16 cellular contexts compared by ENCODE assay signal in the genomic region with DNA sequence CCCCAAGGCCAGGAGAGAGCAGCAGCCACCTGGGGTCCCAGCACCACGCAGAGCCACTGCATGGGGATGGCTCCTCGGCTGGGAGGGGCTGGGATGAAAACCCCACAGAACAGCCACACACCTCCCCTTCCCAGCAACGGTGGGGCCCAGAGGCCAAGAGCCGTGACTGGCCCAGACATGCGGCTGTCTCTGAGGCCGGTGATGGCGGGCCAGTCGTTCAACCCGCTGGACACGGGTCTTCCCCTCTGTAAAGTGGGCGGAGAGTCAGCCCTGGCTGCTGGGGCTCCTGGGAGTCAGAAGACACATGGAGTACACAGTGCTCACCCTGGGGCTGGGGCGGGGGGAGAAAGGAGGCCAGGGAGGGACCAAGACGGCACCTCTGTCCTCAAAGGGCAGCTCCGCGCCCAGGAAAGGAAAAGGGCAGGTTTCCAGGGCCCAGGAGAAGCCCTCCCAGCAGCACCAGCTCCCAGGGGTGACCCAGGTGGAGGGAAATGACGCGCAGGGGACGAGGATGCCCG. TPM values are rescaled to one million over a fixed set of nuclear protein-coding genes. Genes with fewer than 3 reads are reported as not detected.
DNase-seq lines count a peak whose midpoint lies in the region; ATAC-seq and TF ChIP-seq lines count a peak whose summit lies in the region.
"Had no signal": no experiment of that assay in that cellular context is flagged by ENCODE, and none has a peak within 500 bp of the region (broad histone marks: within the 10 kb centered on the region; RNA-seq: fewer than 3 reads in every experiment).

No MANE protein-coding gene starts in this region.

- H3K4me1 Mint-ChIP-seq in activated CD8-positive, alpha-beta T cell treated with anti-CD3 and anti-CD28 coated beads for 36 hours (ENCODE audit: low read depth), result peaks cover 5% of the 10 kb centered on the region
- H3K4me1 Mint-ChIP-seq in activated T-helper 1 cell treated with anti-CD3 and anti-CD28 coated beads, Interleukin-12 subunit alpha, Interleukin-12 subunit beta, Interleukin-2, Interleukin-4 antibody, amounts not matched to agents 30 ng/mL and 10 ng/mL and 1 ng/mL, durations not matched to agents 14 hours and 24 hours and 36 hours (ENCODE audit: low read depth), result no peaks in the 10 kb centered on the region
- H3K4me1 Mint-ChIP-seq: neural crest cell had no signal

- H3K4me3 ChIP-seq in Karpas-422 (ENCODE audit: low read length) (no peak overlapping the region), trophoblast cell (ENCODE audit: low read depth, low read length) (peak overlapping the region; percentile 3)
- H3K4me3 ChIP-seq: adrenal gland, esophagus muscularis mucosa, hepatocyte, left ventricle myocardium inferior, stomach had no signal

- CTCF ChIA-PET in activated CD8-positive, alpha-beta T cell treated with anti-CD3 and anti-CD28 coated beads for 36 hours (lab: Charles Lee), result no interaction called here

- H3K14ac ChIP-seq in trophoblast cell (ENCODE audit: low read length), result no peak overlapping the region

- H3K27ac ChIP-seq in Karpas-422 (ENCODE audit: low read length), result no peak overlapping the region
- H3K27ac ChIP-seq in trophoblast cell (ENCODE audit: low read depth, low read length), result no peak overlapping the region
- H3K27ac ChIP-seq: adrenal gland, esophagus muscularis mucosa, hepatocyte, left ventricle myocardium inferior, stomach had no signal

- no peaks in the 10 kb centered on the region for H3K27me3 ChIP-seq in Karpas-422 (ENCODE audit: low read length)
- no peaks in the 10 kb centered on the region for H3K27me3 ChIP-seq in trophoblast cell (ENCODE audit: insufficient read depth, low read length)
- H3K27me3 ChIP-seq: adrenal gland, hepatocyte had no signal

- DNase-seq in activated naive CD4-positive, alpha-beta T cell treated with anti-CD3 and anti-CD28 coated beads, Interleukin-2, amount 50 U/mL, for 72 hours (ENCODE audit: low spot score in 2 of 2), result no peak
- DNase-seq in activated naive CD4-positive, alpha-beta T cell (lab: John Stamatoyannopoulos, UW), result no peak
- DNase-seq in Karpas-422 (no peak), trophoblast cell (peak in 1 of 2 donors; percentile 6), NCI-H187 (lab: John Stamatoyannopoulos, UW) (no peak)
- peak; percentile 30 for DNase-seq in activated CD8-positive, alpha-beta T cell treated with anti-CD3 and anti-CD28 coated beads for 36 hours
- no peak for DNase-seq in activated effector memory CD4-positive, alpha-beta T cell treated with Interleukin-2 at 50 U/mL for 16 hours
- DNase-seq in activated T-helper 1 cell treated with anti-CD3 and anti-CD28 coated beads, Interleukin-12 subunit alpha, Interleukin-12 subunit beta, Interleukin-2, Interleukin-4 antibody, amounts not matched to agents 30 ng/mL and 10 ng/mL and 1 ng/mL, durations not matched to agents 14 hours and 24 hours and 36 hours (ENCODE audit: low spot score), result no peak
- DNase-seq: adrenal gland, left ventricle myocardium inferior, NCI-H446 treated with DMSO at 0.1 percent for 48 hours, stomach, T-helper 9 cell had no signal

- no peak overlapping the region for H2AK5ac ChIP-seq in trophoblast cell (ENCODE audit: low read length)

- no CpG with 5 or more reads among the region's 19 CpGs for WGBS in trophoblast cell (ENCODE audit: extremely low coverage, insufficient coverage, insufficient read length)

- H3K4me1 ChIP-seq in Karpas-422 (ENCODE audit: low read length) (peaks cover 45% of the 10 kb centered on the region), trophoblast cell (ENCODE audit: control insufficient read depth in 1 of 2, insufficient read depth in 2 of 2, low read length in 2 of 2) (no peaks in the 10 kb centered on the region)
- H3K4me1 ChIP-seq: adrenal gland, esophagus muscularis mucosa, left ventricle myocardium inferior had no signal

- no peaks in the 10 kb centered on the region for H3K9me3 ChIP-seq in Karpas-422 (ENCODE audit: low read length)
- peaks cover 9% of the 10 kb centered on the region for H3K9me3 ChIP-seq in trophoblast cell (ENCODE audit: insufficient read depth, low read depth, low read length)
- H3K9me3 ChIP-seq: adrenal gland, esophagus muscularis mucosa, left ventricle myocardium inferior, stomach had no signal

- no peaks in the 10 kb centered on the region for H3K36me3 Mint-ChIP-seq in activated naive CD4-positive, alpha-beta T cell treated with anti-CD3 and anti-CD28 coated beads, Interleukin-2, amount 50 U/mL, for 72 hours
- no peaks in the 10 kb centered on the region for H3K36me3 Mint-ChIP-seq in activated CD8-positive, alpha-beta T cell treated with anti-CD3 and anti-CD28 coated beads for 36 hours (ENCODE audit: low read depth)
- H3K36me3 Mint-ChIP-seq in activated T-helper 1 cell treated with anti-CD3 and anti-CD28 coated beads, Interleukin-12 subunit alpha, Interleukin-12 subunit beta, Interleukin-2, Interleukin-4 antibody, amounts not matched to agents 30 ng/mL and 10 ng/mL and 1 ng/mL, durations not matched to agents 14 hours and 24 hours and 36 hours (ENCODE audit: low read depth), result no peaks in the 10 kb centered on the region

- no peak overlapping the region for H4K8ac ChIP-seq in trophoblast cell (ENCODE audit: low read depth, low read length)

- no peak for TF ChIP-seq CTCF in activated CD8-positive, alpha-beta T cell treated with anti-CD3 and anti-CD28 coated beads for 36 hours (IDR thresholded peaks at IDR 0.05)

- H3K9ac ChIP-seq in Karpas-422 (ENCODE audit: low read length), result peak overlapping the region; percentile 4; the same call in 1 of the 2 replicates
- H3K9ac ChIP-seq in trophoblast cell (ENCODE audit: low read length), result no peak overlapping the region

- H3K27ac Mint-ChIP-seq in activated naive CD4-positive, alpha-beta T cell treated with anti-CD3 and anti-CD28 coated beads, Interleukin-2, amount 50 U/mL, for 72 hours, result no peak overlapping the region
- H3K27ac Mint-ChIP-seq in activated CD8-positive, alpha-beta T cell treated with anti-CD3 and anti-CD28 coated beads for 36 hours, result no peak overlapping the region
- H3K27ac Mint-ChIP-seq in activated T-helper 1 cell treated with anti-CD3 and anti-CD28 coated beads, Interleukin-12 subunit alpha, Interleukin-12 subunit beta, Interleukin-2, Interleukin-4 antibody, amounts not matched to agents 30 ng/mL and 10 ng/mL and 1 ng/mL, durations not matched to agents 14 hours and 24 hours and 36 hours, result no peak overlapping the region

- no peaks in the 10 kb centered on the region for H3K9me3 Mint-ChIP-seq in activated naive CD4-positive, alpha-beta T cell treated with anti-CD3 and anti-CD28 coated beads, Interleukin-2, amount 50 U/mL, for 72 hours
- no peaks in the 10 kb centered on the region for H3K9me3 Mint-ChIP-seq in activated CD8-positive, alpha-beta T cell treated with anti-CD3 and anti-CD28 coated beads for 36 hours
- no peaks in the 10 kb centered on the region for H3K9me3 Mint-ChIP-seq in activated T-helper 1 cell treated with anti-CD3 and anti-CD28 coated beads, Interleukin-12 subunit alpha, Interleukin-12 subunit beta, Interleukin-2, Interleukin-4 antibody, amounts not matched to agents 30 ng/mL and 10 ng/mL and 1 ng/mL, durations not matched to agents 14 hours and 24 hours and 36 hours
- H3K9me3 Mint-ChIP-seq: neural crest cell had no signal

- H2BK120ac ChIP-seq in trophoblast cell (ENCODE audit: insufficient read depth, low read length, poor library complexity), result no peak overlapping the region

- no peak overlapping the region for H4K91ac ChIP-seq in trophoblast cell (ENCODE audit: low read depth, low read length)

- no peak overlapping the region for H3K4ac ChIP-seq in trophoblast cell (ENCODE audit: low read depth, low read length)

- H2BK12ac ChIP-seq in trophoblast cell (ENCODE audit: low read length), result no peak overlapping the region

- no peaks in the 10 kb centered on the region for H3K36me3 ChIP-seq in Karpas-422 (ENCODE audit: insufficient read depth, low read length)
- no peaks in the 10 kb centered on the region for H3K36me3 ChIP-seq in trophoblast cell (ENCODE audit: control insufficient read depth in 1 of 2, insufficient read depth in 2 of 2, low read length in 2 of 2)
- H3K36me3 ChIP-seq: adrenal gland, esophagus muscularis mucosa, left ventricle myocardium inferior, stomach had no signal

- no peak overlapping the region for H4K12ac ChIP-seq in trophoblast cell (ENCODE audit: low read depth, low read length)

- H2AFZ ChIP-seq in Karpas-422 (ENCODE audit: low read length) (no peak overlapping the region), trophoblast cell (ENCODE audit: insufficient read depth, low read length, poor library complexity) (no peak overlapping the region)
- H2AFZ ChIP-seq: hepatocyte had no signal

- no peaks in the 10 kb centered on the region for H3K9me2 ChIP-seq in Karpas-422 (replicated peaks; ENCODE audit: insufficient read depth, low read length)

- H3K79me2 ChIP-seq in Karpas-422 (ENCODE audit: low read length) (no peaks in the 10 kb centered on the region), trophoblast cell (ENCODE audit: control insufficient read depth, insufficient read depth, low read length, poor library complexity) (no peaks in the 10 kb centered on the region)
- H3K79me2 ChIP-seq: hepatocyte had no signal

- peak overlapping the region; percentile 15 for H3K4me2 ChIP-seq in Karpas-422 (ENCODE audit: low read depth, low read length, poor library complexity, severe bottlenecking)
- H3K4me2 ChIP-seq in trophoblast cell (ENCODE audit: low read length), result no peak overlapping the region
- H3K4me2 ChIP-seq: hepatocyte had no signal

- POLR2A ChIA-PET in activated CD8-positive, alpha-beta T cell treated with anti-CD3 and anti-CD28 coated beads for 36 hours (lab: Charles Lee), result no interaction called here

- no peaks in the 10 kb centered on the region for H3K79me1 ChIP-seq in trophoblast cell (ENCODE audit: low read length)

- peak; percentile 18 to 46 for ATAC-seq in activated naive CD4-positive, alpha-beta T cell treated with anti-CD3 and anti-CD28 coated beads, Interleukin-2, amount 50 U/mL, for 72 hours
- ATAC-seq in activated CD8-positive, alpha-beta T cell treated with anti-CD3 and anti-CD28 coated beads for 36 hours, result peak; percentile 41

- no peak overlapping the region for H3K23ac ChIP-seq in trophoblast cell (ENCODE audit: low read length)

- H3K27me3 Mint-ChIP-seq in activated CD8-positive, alpha-beta T cell treated with anti-CD3 and anti-CD28 coated beads for 36 hours, result peaks cover 5% of the 10 kb centered on the region
- H3K27me3 Mint-ChIP-seq in activated T-helper 1 cell treated with anti-CD3 and anti-CD28 coated beads, Interleukin-12 subunit alpha, Interleukin-12 subunit beta, Interleukin-2, Interleukin-4 antibody, amounts not matched to agents 30 ng/mL and 10 ng/mL and 1 ng/mL, durations not matched to agents 14 hours and 24 hours and 36 hours (ENCODE audit: insufficient read depth), result no peaks in the 10 kb centered on the region

- no peaks in the 10 kb centered on the region for H4K20me1 ChIP-seq in Karpas-422 (ENCODE audit: insufficient read depth, low read depth, low read length)

- no peak overlapping the region for H3K4me3 Mint-ChIP-seq in activated CD8-positive, alpha-beta T cell treated with anti-CD3 and anti-CD28 coated beads for 36 hours
- no peak overlapping the region for H3K4me3 Mint-ChIP-seq in activated T-helper 1 cell treated with anti-CD3 and anti-CD28 coated beads, Interleukin-12 subunit alpha, Interleukin-12 subunit beta, Interleukin-2, Interleukin-4 antibody, amounts not matched to agents 30 ng/mL and 10 ng/mL and 1 ng/mL, durations not matched to agents 14 hours and 24 hours and 36 hours
- H3K4me3 Mint-ChIP-seq: neural crest cell had no signal

- intact Hi-C loops in activated CD8-positive, alpha-beta T cell treated with anti-CD3 and anti-CD28 coated beads for 36 hours (cut with micrococcal nuclease), result no loop called here
- intact Hi-C loops in activated T-helper 1 cell treated with anti-CD3 and anti-CD28 coated beads, Interleukin-12 subunit alpha, Interleukin-12 subunit beta, Interleukin-2, Interleukin-4 antibody, amounts not matched to agents 30 ng/mL and 10 ng/mL and 1 ng/mL, durations not matched to agents 14 hours and 24 hours and 36 hours (cut with micrococcal nuclease), result no loop called here

- H2BK5ac ChIP-seq in trophoblast cell (ENCODE audit: low read depth, low read length, poor library complexity), result no peak overlapping the region

- no peak overlapping the region for H3K18ac ChIP-seq in trophoblast cell (ENCODE audit: low read length)

RNA-seq across cellular contexts. Expression of a gene that starts 2.9 kb away (rescaled TPM):
- under 1 TPM in 1 of 2 donors, not detected in 1; 0.02 TPM for total RNA-seq in activated naive CD4-positive, alpha-beta T cell treated with anti-CD3 and anti-CD28 coated beads, Interleukin-2, amount 50 U/mL, for 72 hours
- 0.34 and 0.43 TPM in 2 replicates for total RNA-seq in Karpas-422 (2014; rRNA removed; shearing (Covaris generic); ENCODE audit: low replicate concordance)
- total RNA-seq in activated CD8-positive, alpha-beta T cell treated with anti-CD3 and anti-CD28 coated beads for 36 hours, result under 1 TPM in 1 of 2 experiments, not detected in 1; 0.07 TPM
- 0.04 TPM in 2 replicates for polyA plus RNA-seq in trophoblast cell (2013)
- total RNA-seq in activated T-helper 1 cell treated with anti-CD3 and anti-CD28 coated beads, Interleukin-12 subunit alpha, Interleukin-12 subunit beta, Interleukin-2, Interleukin-4 antibody, amounts not matched to agents 30 ng/mL and 10 ng/mL and 1 ng/mL, durations not matched to agents 14 hours and 24 hours and 36 hours, result not detected in 2 replicates
- total RNA-seq: esophagus muscularis mucosa, left ventricle myocardium inferior had no signal

RNA-seq across cellular contexts. Expression of a gene that starts 20.6 kb away (rescaled TPM):
- 10 to 100 TPM in 1 of 2 donors, 1 to 10 TPM in 1; 8.5 to 12.3 TPM for total RNA-seq in activated naive CD4-positive, alpha-beta T cell treated with anti-CD3 and anti-CD28 coated beads, Interleukin-2, amount 50 U/mL, for 72 hours
- 11.7 and 38.4 TPM in 2 replicates for total RNA-seq in Karpas-422 (2014; rRNA removed; shearing (Covaris generic); ENCODE audit: low replicate concordance)
- total RNA-seq in activated CD8-positive, alpha-beta T cell treated with anti-CD3 and anti-CD28 coated beads for 36 hours, result 1 to 10 TPM; 8.8 to 10.0 TPM
- polyA plus RNA-seq in trophoblast cell (2013), result 17.8 and 18.5 TPM in 2 replicates
- total RNA-seq in activated T-helper 1 cell treated with anti-CD3 and anti-CD28 coated beads, Interleukin-12 subunit alpha, Interleukin-12 subunit beta, Interleukin-2, Interleukin-4 antibody, amounts not matched to agents 30 ng/mL and 10 ng/mL and 1 ng/mL, durations not matched to agents 14 hours and 24 hours and 36 hours, result 18.3 and 19.1 TPM in 2 replicates

RNA-seq across cellular contexts. Expression of a gene that starts 56.8 kb away (rescaled TPM):
- total RNA-seq in activated naive CD4-positive, alpha-beta T cell treated with anti-CD3 and anti-CD28 coated beads, Interleukin-2, amount 50 U/mL, for 72 hours, result 10 to 100 TPM; 10.6 to 15.6 TPM
- total RNA-seq in Karpas-422 (2014; rRNA removed; shearing (Covaris generic); ENCODE audit: low replicate concordance), result 40.1 and 104 TPM in 2 replicates
- 10 to 100 TPM; 16.1 to 17.4 TPM for total RNA-seq in activated CD8-positive, alpha-beta T cell treated with anti-CD3 and anti-CD28 coated beads for 36 hours
- 8.7 and 10.1 TPM in 2 replicates for polyA plus RNA-seq in trophoblast cell (2013)
- 35.2 TPM in 2 replicates for total RNA-seq in activated T-helper 1 cell treated with anti-CD3 and anti-CD28 coated beads, Interleukin-12 subunit alpha, Interleukin-12 subunit beta, Interleukin-2, Interleukin-4 antibody, amounts not matched to agents 30 ng/mL and 10 ng/mL and 1 ng/mL, durations not matched to agents 14 hours and 24 hours and 36 hours
